15 cellular contexts compared by ENCODE assay signal in the genomic region with DNA sequence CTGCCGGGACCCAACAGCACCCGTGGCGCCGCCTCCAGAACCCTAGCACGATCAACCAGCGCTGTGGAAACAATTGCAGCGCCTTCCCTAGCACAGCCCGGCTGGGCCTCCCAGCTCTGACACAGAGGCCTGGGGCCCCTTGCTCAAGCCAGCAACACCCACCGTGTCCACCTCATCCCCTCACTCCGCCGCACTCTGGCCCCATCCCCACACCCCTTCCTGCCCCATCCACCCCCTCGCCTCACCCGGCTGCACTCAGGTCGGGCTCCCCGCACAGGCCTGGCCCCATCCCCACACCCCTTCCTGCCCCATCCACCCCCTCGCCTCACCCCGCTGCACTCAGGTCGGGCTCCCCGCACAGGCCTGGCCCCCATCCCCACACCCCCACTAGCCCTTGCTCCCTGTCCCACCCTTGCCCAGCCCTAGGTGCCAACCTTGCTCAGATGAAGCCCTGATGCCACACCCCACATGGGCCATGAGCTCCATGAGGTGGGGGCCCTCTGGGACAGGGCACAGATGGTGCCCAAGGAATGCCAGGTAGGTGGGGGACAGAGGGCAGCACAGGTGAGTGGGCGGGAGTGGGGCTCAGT. TPM values are rescaled to one million over a fixed set of nuclear protein-coding genes. Genes with fewer than 3 reads are reported as not detected.
"Had no signal": no experiment of that assay in that cellular context is flagged by ENCODE, and none has a peak within 500 bp of the region (broad histone marks: within the 10 kb centered on the region; RNA-seq: fewer than 3 reads in every experiment).

No MANE protein-coding gene starts in this region.

- H3K27ac ChIP-seq: ascending aorta, parathyroid adenoma, WERI-Rb-1 had no signal

- H3K27ac Mint-ChIP-seq: activated CD4-positive, alpha-beta memory T cell treated with anti-CD3 and anti-CD28 coated beads, Interleukin-2, amount 10 ng/mL, durations not matched to agents 7 days and 5 days; activated naive CD8-positive, alpha-beta T cell treated with anti-CD3 and anti-CD28 coated beads, Interleukin-2, amount 50 U/mL, for 24 hours; T-helper 17 cell had no signal

- H3K9me3 Mint-ChIP-seq: activated CD4-positive, alpha-beta memory T cell treated with anti-CD3 and anti-CD28 coated beads, Interleukin-2, amount 10 ng/mL, durations not matched to agents 7 days and 5 days; activated naive CD8-positive, alpha-beta T cell treated with anti-CD3 and anti-CD28 coated beads, Interleukin-2, amount 50 U/mL, for 24 hours; neural progenitor cell had no signal

- DNase-seq: activated CD4-positive, alpha-beta memory T cell treated with anti-CD3 and anti-CD28 coated beads, Interleukin-2, amount 10 ng/mL, durations not matched to agents 7 days and 5 days; activated naive CD4-positive, alpha-beta T cell; activated naive CD8-positive, alpha-beta T cell treated with anti-CD3 and anti-CD28 coated beads, Interleukin-2, amount 50 U/mL, for 24 hours; islet precursor cell; stimulated activated CD4-positive, alpha-beta T cell treated with anti-CD3 and anti-CD28 coated beads, Interleukin-15, amount 100 ng/mL, for 24 hours; stimulated activated CD4-positive, alpha-beta T cell treated with anti-CD3 and anti-CD28 coated beads, Interleukin-4, amount 100 ng/mL, for 1 hour; stimulated activated naive CD4-positive, alpha-beta T cell; trophoblast cell; WERI-Rb-1 had no signal

- H3K4me3 ChIP-seq: ascending aorta, neural progenitor cell had no signal

- H3K27me3 Mint-ChIP-seq: activated CD4-positive, alpha-beta memory T cell treated with anti-CD3 and anti-CD28 coated beads, Interleukin-2, amount 10 ng/mL, durations not matched to agents 7 days and 5 days had no signal

- H3K9me3 ChIP-seq: ascending aorta had no signal

- H3K27me3 ChIP-seq: ascending aorta, neural progenitor cell had no signal

- H3K4me1 ChIP-seq: ascending aorta, parathyroid adenoma had no signal

- H3K36me3 ChIP-seq: ascending aorta, neural progenitor cell had no signal

- ATAC-seq: activated naive CD8-positive, alpha-beta T cell treated with anti-CD3 and anti-CD28 coated beads, Interleukin-2, amount 50 U/mL, for 24 hours; T-helper 17 cell had no signal

- H3K4me3 Mint-ChIP-seq: activated CD4-positive, alpha-beta memory T cell treated with anti-CD3 and anti-CD28 coated beads, Interleukin-2, amount 10 ng/mL, durations not matched to agents 7 days and 5 days; activated naive CD8-positive, alpha-beta T cell treated with anti-CD3 and anti-CD28 coated beads, Interleukin-2, amount 50 U/mL, for 24 hours; neural progenitor cell; T-helper 17 cell had no signal

- H3K4me1 Mint-ChIP-seq: activated CD4-positive, alpha-beta memory T cell treated with anti-CD3 and anti-CD28 coated beads, Interleukin-2, amount 10 ng/mL, durations not matched to agents 7 days and 5 days; activated naive CD8-positive, alpha-beta T cell treated with anti-CD3 and anti-CD28 coated beads, Interleukin-2, amount 50 U/mL, for 24 hours had no signal

RNA-seq across cellular contexts. Expression of gene KIF1A, which starts 28.7 kb away (rescaled TPM):
- total RNA-seq: bronchial epithelial cell, mesenteric fat pad had no signal
